ENCODE assay signal across 10 cellular contexts in the genomic region with DNA sequence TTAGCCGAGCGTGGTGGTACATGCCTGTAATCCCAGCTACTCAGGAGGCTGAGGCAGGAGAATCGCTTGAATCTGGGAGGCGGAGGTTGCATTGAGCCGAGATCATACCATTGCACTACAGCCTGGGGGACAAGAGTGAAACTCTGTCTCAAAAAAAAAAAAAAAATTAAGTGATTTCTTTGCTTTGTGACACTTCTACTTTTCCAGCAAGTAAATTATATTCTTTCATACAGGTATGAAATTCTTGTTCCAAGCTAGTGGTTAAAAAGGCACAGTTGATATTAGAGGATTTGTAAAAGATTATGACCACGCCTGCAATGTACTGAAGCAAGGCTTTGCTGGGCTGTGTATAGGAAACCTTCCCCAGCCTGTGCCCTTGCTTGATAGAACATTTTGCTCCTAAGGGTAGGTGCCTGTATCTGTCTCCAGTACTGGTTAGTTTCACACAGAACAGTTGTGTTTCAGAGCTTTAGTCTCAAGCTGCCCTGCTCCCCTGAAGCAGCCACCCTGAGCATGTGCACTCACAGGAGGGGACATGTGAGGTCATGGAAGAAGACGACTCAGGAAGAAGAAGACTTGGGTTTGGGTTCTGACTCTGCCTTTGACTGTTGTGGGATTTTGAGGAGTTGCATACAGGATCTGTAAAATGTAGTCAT. TPM values are rescaled to one million over a fixed set of nuclear protein-coding genes. Genes with fewer than 3 reads are reported as not detected.
DNase-seq lines count a peak whose midpoint lies in the region; ATAC-seq, FAIRE-seq and TF ChIP-seq lines count a peak whose summit lies in the region.
"Had no signal": no experiment of that assay in that cellular context is flagged by ENCODE, and none has a peak within 500 bp of the region (broad histone marks: within the 10 kb centered on the region; RNA-seq: fewer than 3 reads in every experiment).

No MANE protein-coding gene starts in this region.

- H3K27me3 Mint-ChIP-seq in CD8-positive, alpha-beta memory T cell: no peaks in the 10 kb centered on the region
- no peaks in the 10 kb centered on the region for H3K27me3 Mint-ChIP-seq in activated naive CD4-positive, alpha-beta T cell treated with anti-CD3 and anti-CD28 coated beads for 36 hours (ENCODE audit: low read depth)
- no peaks in the 10 kb centered on the region for H3K27me3 Mint-ChIP-seq in natural killer cell treated with Interleukin-12 subunit alpha and Interleukin-12 subunit beta and Interleukin-15 and Interleukin-18, amount 100 ng/mL, for 72 hours

- POLR2A ChIA-PET in CD8-positive, alpha-beta memory T cell (lab: Charles Lee): interaction anchor here (0.7 to 1.9 kb wide), 3 partner anchors 8 to 41 kb away, joined by 4 to 13 read pairs (median 7); partner anchors contain the start of gene PTPN1

- H3K4me2 ChIP-seq in Loucy (ENCODE audit: low read depth, low read length, poor library complexity, severe bottlenecking): peak overlapping the region; percentile 83

- H3K36me3 ChIP-seq in CD8-positive, alpha-beta memory T cell (ENCODE audit: insufficient read depth, low read length): no peaks in the 10 kb centered on the region
- no peaks in the 10 kb centered on the region for H3K36me3 ChIP-seq in Loucy (ENCODE audit: insufficient read depth, low read length)
- H3K36me3 ChIP-seq in upper lobe of right lung: peaks cover 5% of the 10 kb centered on the region
- no peaks in the 10 kb centered on the region for H3K36me3 ChIP-seq in kidney (ENCODE audit: control insufficient read depth in 1 of 2, insufficient read depth in 2 of 2, low read length in 2 of 2)

- H3K36me3 Mint-ChIP-seq in CD8-positive, alpha-beta memory T cell: peaks cover 0 to 9% (median 0%) of the 10 kb centered on the region in 3 donors
- peaks cover 40% of the 10 kb centered on the region for H3K36me3 Mint-ChIP-seq in activated naive CD4-positive, alpha-beta T cell treated with anti-CD3 and anti-CD28 coated beads for 36 hours (ENCODE audit: low read depth)
- H3K36me3 Mint-ChIP-seq in natural killer cell treated with Interleukin-12 subunit alpha and Interleukin-12 subunit beta and Interleukin-15 and Interleukin-18, amount 100 ng/mL, for 72 hours: peaks cover 9% of the 10 kb centered on the region

- no peak for FAIRE-seq in kidney (lab: Jason Lieb, UNC)

- H3K4me3 Mint-ChIP-seq in CD8-positive, alpha-beta memory T cell: peak overlapping the region; percentile 15 to 93 (median 86)
- peak overlapping the region; percentile 67 for H3K4me3 Mint-ChIP-seq in activated naive CD4-positive, alpha-beta T cell treated with anti-CD3 and anti-CD28 coated beads for 36 hours
- peak overlapping the region; percentile 98 for H3K4me3 Mint-ChIP-seq in natural killer cell treated with Interleukin-12 subunit alpha and Interleukin-12 subunit beta and Interleukin-15 and Interleukin-18, amount 100 ng/mL, for 72 hours

- no peak for TF ChIP-seq CTCF in Loucy (conservative IDR thresholded peaks at IDR 0.05; ENCODE audit: low read length)
- no peak for TF ChIP-seq CTCF in upper lobe of right lung (IDR thresholded peaks at IDR 0.05)
- TF ChIP-seq CTCF in kidney (IDR thresholded peaks at IDR 0.05; ENCODE audit: borderline replicate concordance, extremely low read depth, insufficient read depth): no peak
- no peak for TF ChIP-seq CTCF in GM20000 (IDR thresholded peaks at IDR 0.05; ENCODE audit: extremely low read depth, missing control alignments)

- peak in 1 of 2 donors; percentile 53 for ATAC-seq in natural killer cell treated with Interleukin-12 subunit alpha and Interleukin-12 subunit beta and Interleukin-15 and Interleukin-18, amount 100 ng/mL, for 72 hours
- no peak for ATAC-seq in upper lobe of right lung

- no peaks in the 10 kb centered on the region for H3F3A ChIP-seq in Loucy (ENCODE audit: low read depth)

- peaks cover 73% of the 10 kb centered on the region for H4K20me1 ChIP-seq in Loucy (ENCODE audit: insufficient read depth, low read length, poor library complexity, severe bottlenecking)

- peaks cover 90% of the 10 kb centered on the region for H3K79me2 ChIP-seq in Loucy (ENCODE audit: insufficient read depth, low read length)

- CTCF ChIA-PET in CD8-positive, alpha-beta memory T cell (lab: Charles Lee): interaction anchor here (0.6 to 2.2 kb wide), 5 partner anchors 9 to 66 kb away, joined by 3 to 10 read pairs (median 3); partner anchors contain the start of gene PTPN1
- CTCF ChIA-PET in activated naive CD4-positive, alpha-beta T cell treated with anti-CD3 and anti-CD28 coated beads for 36 hours (lab: Charles Lee): interaction anchor here (0.6 to 2.4 kb wide), 4 partner anchors 9 to 180 kb away, joined by 3 to 13 read pairs (median 4); partner anchors contain the start of gene PTPN1

- H3K4me1 Mint-ChIP-seq in CD8-positive, alpha-beta memory T cell: peaks cover 84 to 90% (median 90%) of the 10 kb centered on the region in 3 donors
- H3K4me1 Mint-ChIP-seq in activated naive CD4-positive, alpha-beta T cell treated with anti-CD3 and anti-CD28 coated beads for 36 hours (ENCODE audit: low read depth): peaks cover 82% of the 10 kb centered on the region
- H3K4me1 Mint-ChIP-seq in natural killer cell treated with Interleukin-12 subunit alpha and Interleukin-12 subunit beta and Interleukin-15 and Interleukin-18, amount 100 ng/mL, for 72 hours (ENCODE audit: low read depth in 2 of 2): peaks cover 69 to 77% of the 10 kb centered on the region in 2 donors

- DNase-seq in CD8-positive, alpha-beta memory T cell: no peak
- DNase-seq in activated naive CD4-positive, alpha-beta T cell treated with anti-CD3 and anti-CD28 coated beads for 36 hours: peak; percentile 74
- DNase-seq in natural killer cell treated with Interleukin-12 subunit alpha and Interleukin-12 subunit beta and Interleukin-15 and Interleukin-18, amount 100 ng/mL, for 72 hours (ENCODE audit: low spot score): no peak
- no peak for DNase-seq in upper lobe of right lung
- no peak for DNase-seq in kidney
- no peak for DNase-seq in GM20000 (ENCODE audit: low spot score)
- DNase-seq in NCI-H526 (lab: John Stamatoyannopoulos, UW): no peak
- DNase-seq: DMS53, NCI-H226 had no signal

- H3K4me1 ChIP-seq in CD8-positive, alpha-beta memory T cell (ENCODE audit: insufficient read depth, low read length): peaks cover 95% of the 10 kb centered on the region
- H3K4me1 ChIP-seq in Loucy (ENCODE audit: insufficient read depth, low read length, poor library complexity, severe bottlenecking) (peaks cover 85% of the 10 kb centered on the region), upper lobe of right lung (peaks cover 77% of the 10 kb centered on the region), kidney (ENCODE audit: control insufficient read depth in 1 of 2, insufficient read depth in 1 of 2, low read depth in 1 of 2, low read length in 2 of 2) (peaks cover 13 to 34% of the 10 kb centered on the region in 2 donors)

- H3K27me3 ChIP-seq in CD8-positive, alpha-beta memory T cell (ENCODE audit: insufficient read depth, low read length, poor library complexity, severe bottlenecking): no peaks in the 10 kb centered on the region
- no peaks in the 10 kb centered on the region for H3K27me3 ChIP-seq in Loucy (ENCODE audit: insufficient read depth, low read length, poor library complexity, severe bottlenecking)
- no peaks in the 10 kb centered on the region for H3K27me3 ChIP-seq in upper lobe of right lung

- no peak overlapping the region for H2AFZ ChIP-seq in Loucy (ENCODE audit: low read length)

- H3K9me3 ChIP-seq in CD8-positive, alpha-beta memory T cell (ENCODE audit: low read length): no peaks in the 10 kb centered on the region
- H3K9me3 ChIP-seq in Loucy (ENCODE audit: insufficient read depth, low read depth, low read length) (no peaks in the 10 kb centered on the region), upper lobe of right lung (no peaks in the 10 kb centered on the region), kidney (ENCODE audit: control insufficient read depth in 1 of 2, low read length in 2 of 2) (no peaks in the 10 kb centered on the region)

- H3K27ac ChIP-seq in CD8-positive, alpha-beta memory T cell (ENCODE audit: low read depth, low read length): peak overlapping the region; percentile 9
- no peak overlapping the region for H3K27ac ChIP-seq in upper lobe of right lung
- H3K27ac ChIP-seq in kidney (ENCODE audit: low read depth in 2 of 2, low read length in 2 of 2): peak overlapping the region in 1 of 2 donors; percentile 8

- intact Hi-C loops in activated naive CD4-positive, alpha-beta T cell treated with anti-CD3 and anti-CD28 coated beads for 36 hours (cut with micrococcal nuclease): no loop called here
- intact Hi-C loops in upper lobe of right lung (cut with DNase I): loop anchor here (10.0 kb wide), 1 partner anchor 54 kb away; no protein-coding TSS in a partner anchor
- intact Hi-C loops in kidney (cut with DNase I): no loop called here

- H3K9ac ChIP-seq in Loucy (ENCODE audit: low read depth, low read length, poor library complexity, severe bottlenecking) (no peak overlapping the region), kidney (ENCODE audit: low read length in 2 of 2) (no peak overlapping the region)

- H3K4me3 ChIP-seq in CD8-positive, alpha-beta memory T cell (ENCODE audit: low read length): peak overlapping the region; percentile 15
- H3K4me3 ChIP-seq in Loucy (ENCODE audit: low read length, poor library complexity, severe bottlenecking): no peak overlapping the region
- H3K4me3 ChIP-seq in upper lobe of right lung: no peak overlapping the region
- no peak overlapping the region for H3K4me3 ChIP-seq in kidney (ENCODE audit: low read length in 2 of 2)

- peak overlapping the region; percentile 72 to 96 (median 91) for H3K27ac Mint-ChIP-seq in CD8-positive, alpha-beta memory T cell
- peak overlapping the region; percentile 97 for H3K27ac Mint-ChIP-seq in activated naive CD4-positive, alpha-beta T cell treated with anti-CD3 and anti-CD28 coated beads for 36 hours
- H3K27ac Mint-ChIP-seq in natural killer cell treated with Interleukin-12 subunit alpha and Interleukin-12 subunit beta and Interleukin-15 and Interleukin-18, amount 100 ng/mL, for 72 hours: peak overlapping the region; percentile 95 to 99

- H3K9me2 ChIP-seq in Loucy (replicated peaks; ENCODE audit: low read depth, low read length): no peaks in the 10 kb centered on the region

- H3K9me3 Mint-ChIP-seq in CD8-positive, alpha-beta memory T cell: no peaks in the 10 kb centered on the region
- H3K9me3 Mint-ChIP-seq in activated naive CD4-positive, alpha-beta T cell treated with anti-CD3 and anti-CD28 coated beads for 36 hours: no peaks in the 10 kb centered on the region
- H3K9me3 Mint-ChIP-seq in natural killer cell treated with Interleukin-12 subunit alpha and Interleukin-12 subunit beta and Interleukin-15 and Interleukin-18, amount 100 ng/mL, for 72 hours: no peaks in the 10 kb centered on the region

RNA-seq across cellular contexts. Expression of gene PTPN1, which starts 10.2 kb away (rescaled TPM):
- 10 to 100 TPM; 64.2 to 67.3 TPM for total RNA-seq in CD8-positive, alpha-beta memory T cell
- 35.7 TPM for polyA plus RNA-seq in CD8-positive, alpha-beta memory T cell
- 100 to 1,000 TPM; 111 to 119 TPM for total RNA-seq in activated naive CD4-positive, alpha-beta T cell treated with anti-CD3 and anti-CD28 coated beads for 36 hours
- total RNA-seq in natural killer cell treated with Interleukin-12 subunit alpha and Interleukin-12 subunit beta and Interleukin-15 and Interleukin-18, amount 100 ng/mL, for 72 hours: 100 to 1,000 TPM in 1 of 2 donors, 10 to 100 TPM in 1; 74.3 to 105 TPM
- total RNA-seq in upper lobe of right lung (101 TPM), kidney (80.4 TPM)
- polyA plus RNA-seq in kidney (ENCODE audit: insufficient read depth, low read depth, low replicate concordance): 29.6 TPM
